In genomic region chr5:34192064-34192922, GRCh38 we compare ENCODE assay signal across 8 cellular contexts.
DNase-seq lines count a peak whose midpoint lies in the region; ATAC-seq and TF ChIP-seq lines count a peak whose summit lies in the region.
"Not testable (repeated sequence)": the region's sequence is repeated elsewhere in the genome, so short reads cannot be mapped to it uniquely, and the experiment has no call there.

No MANE protein-coding gene starts in this region.

- H3K4me1 ChIP-seq in CD8-positive, alpha-beta memory T cell (ENCODE audit: insufficient read depth, low read length); body of pancreas; ovary (ENCODE audit: insufficient read depth); testis: not testable (repeated sequence)

- H3K27me3 Mint-ChIP-seq in CD8-positive, alpha-beta memory T cell; activated CD4-positive, alpha-beta T cell treated with anti-CD3 and anti-CD28 coated beads, Interleukin-2, amount 10 ng/mL, durations not matched to agents 24 days and 14 days: not testable (repeated sequence)

- intact Hi-C loops in activated CD4-positive, alpha-beta T cell treated with anti-CD3 and anti-CD28 coated beads, Interleukin-2, amount 10 ng/mL, durations not matched to agents 24 days and 14 days (cut with micrococcal nuclease); body of pancreas (cut with DNase I); ovary (cut with DNase I); testis (cut with DNase I; ENCODE audit: low total_unique reads): not testable (repeated sequence)

- H3K4me1 Mint-ChIP-seq in CD8-positive, alpha-beta memory T cell: peaks cover 3 to 12% (median 4%) of the 10 kb centered on the region in 3 donors
- H3K4me1 Mint-ChIP-seq in activated CD4-positive, alpha-beta T cell treated with anti-CD3 and anti-CD28 coated beads, Interleukin-2, amount 10 ng/mL, durations not matched to agents 24 days and 14 days: not testable (repeated sequence)

- POLR2A ChIA-PET in CD8-positive, alpha-beta memory T cell (lab: Charles Lee): not testable (repeated sequence)

- WGBS in body of pancreas, 2 donors: 88 to 89% methylated on average over 26 of the region's 26 CpGs
- 69 to 76% (median 71%) methylated on average over 26 of the region's 26 CpGs for WGBS in ovary, 3 donors
- 74 to 77% methylated on average over 26 of the region's 26 CpGs for WGBS in testis, 2 donors

- not testable (repeated sequence) for H3K4me3 ChIP-seq in CD8-positive, alpha-beta memory T cell (ENCODE audit: low read length); body of pancreas; ovary; testis

- TF ChIP-seq EP300 in ovary (IDR thresholded peaks at IDR 0.05): not testable (repeated sequence)

- DNase-seq in CD8-positive, alpha-beta memory T cell: peak in 4 of 5 donors; percentile 5 to 70 (median 16)
- peak; percentile 1 for DNase-seq in HuH-7 (ENCODE audit: low spot score)
- DNase-seq in activated CD4-positive, alpha-beta T cell treated with anti-CD3 and anti-CD28 coated beads, Interleukin-2, amount 10 ng/mL, durations not matched to agents 24 days and 14 days: peak; percentile 73
- peak in 3 of 4 donors; percentile 23 to 31 (median 28) for DNase-seq in body of pancreas
- DNase-seq in glomerular visceral epithelial cell (ENCODE audit: extremely low spot score): peak; percentile 25
- DNase-seq in left lobe of liver (ENCODE audit: low spot score): peak; percentile 54
- peak; percentile 36 to 69 (median 45) for DNase-seq in ovary
- DNase-seq in testis: peak; percentile 51

- peak overlapping the region in 1 of 7 donors; percentile 3 for H3K4me3 Mint-ChIP-seq in CD8-positive, alpha-beta memory T cell
- H3K4me3 Mint-ChIP-seq in activated CD4-positive, alpha-beta T cell treated with anti-CD3 and anti-CD28 coated beads, Interleukin-2, amount 10 ng/mL, durations not matched to agents 24 days and 14 days: not testable (repeated sequence)

- H3K27ac ChIP-seq in CD8-positive, alpha-beta memory T cell (ENCODE audit: low read depth, low read length); body of pancreas; ovary; testis: not testable (repeated sequence)

- not testable (repeated sequence) for ATAC-seq in body of pancreas, left lobe of liver

- not testable (repeated sequence) for H3K9me3 Mint-ChIP-seq in CD8-positive, alpha-beta memory T cell; activated CD4-positive, alpha-beta T cell treated with anti-CD3 and anti-CD28 coated beads, Interleukin-2, amount 10 ng/mL, durations not matched to agents 24 days and 14 days

- not testable (repeated sequence) for H3K9me3 ChIP-seq in CD8-positive, alpha-beta memory T cell (ENCODE audit: low read length); body of pancreas; ovary; testis

- not testable (repeated sequence) for TF ChIP-seq CTCF in body of pancreas (IDR thresholded peaks at IDR 0.05); ovary (IDR thresholded peaks at IDR 0.05); testis (IDR thresholded peaks at IDR 0.05)

- H3K36me3 ChIP-seq in CD8-positive, alpha-beta memory T cell (ENCODE audit: insufficient read depth, low read length); body of pancreas (replicated peaks in 1 of 2; ENCODE audit: insufficient read depth in 1 of 2, low read depth in 2 of 2); ovary; testis (ENCODE audit: low read depth, missing control alignments): not testable (repeated sequence)

- not testable (repeated sequence) for TF ChIP-seq POLR2A in body of pancreas (IDR thresholded peaks at IDR 0.05); ovary (IDR thresholded peaks at IDR 0.05); testis (IDR thresholded peaks at IDR 0.05)

- CTCF ChIA-PET in CD8-positive, alpha-beta memory T cell (lab: Charles Lee): interaction anchor here (1.1 kb wide), 1 partner anchor 277 kb away, joined by 3 read pairs; no protein-coding TSS in a partner anchor

- H3K27me3 ChIP-seq in CD8-positive, alpha-beta memory T cell (ENCODE audit: insufficient read depth, low read length, poor library complexity, severe bottlenecking); body of pancreas; ovary; testis: not testable (repeated sequence)

- H3K27ac Mint-ChIP-seq in CD8-positive, alpha-beta memory T cell: peak overlapping the region in 3 of 8 donors; percentile 31 to 52 (median 45)
- H3K27ac Mint-ChIP-seq in activated CD4-positive, alpha-beta T cell treated with anti-CD3 and anti-CD28 coated beads, Interleukin-2, amount 10 ng/mL, durations not matched to agents 24 days and 14 days: not testable (repeated sequence)

- peaks cover 12 to 53% (median 30%) of the 10 kb centered on the region in 3 donors for H3K36me3 Mint-ChIP-seq in CD8-positive, alpha-beta memory T cell
- not testable (repeated sequence) for H3K36me3 Mint-ChIP-seq in activated CD4-positive, alpha-beta T cell treated with anti-CD3 and anti-CD28 coated beads, Interleukin-2, amount 10 ng/mL, durations not matched to agents 24 days and 14 days (ENCODE audit: low read depth)

Comparison
In these comparisons a context has a peak if more than half of its experiments do, and no peak if none do; other contexts are left out.
1. DNase-seq: peak in every context shown above with its lines; median percentile 73 in activated CD4-positive, alpha-beta T cell treated with anti-CD3 and anti-CD28 coated beads, Interleukin-2, amount 10 ng/mL, durations not matched to agents 24 days and 14 days; 54 in left lobe of liver; 51 in testis; 45 in ovary; 28 in body of pancreas; 25 in glomerular visceral epithelial cell; 16 in CD8-positive, alpha-beta memory T cell; 1 in HuH-7.